Comparison of ENCODE assay signal across 8 cellular contexts in the genomic region with DNA sequence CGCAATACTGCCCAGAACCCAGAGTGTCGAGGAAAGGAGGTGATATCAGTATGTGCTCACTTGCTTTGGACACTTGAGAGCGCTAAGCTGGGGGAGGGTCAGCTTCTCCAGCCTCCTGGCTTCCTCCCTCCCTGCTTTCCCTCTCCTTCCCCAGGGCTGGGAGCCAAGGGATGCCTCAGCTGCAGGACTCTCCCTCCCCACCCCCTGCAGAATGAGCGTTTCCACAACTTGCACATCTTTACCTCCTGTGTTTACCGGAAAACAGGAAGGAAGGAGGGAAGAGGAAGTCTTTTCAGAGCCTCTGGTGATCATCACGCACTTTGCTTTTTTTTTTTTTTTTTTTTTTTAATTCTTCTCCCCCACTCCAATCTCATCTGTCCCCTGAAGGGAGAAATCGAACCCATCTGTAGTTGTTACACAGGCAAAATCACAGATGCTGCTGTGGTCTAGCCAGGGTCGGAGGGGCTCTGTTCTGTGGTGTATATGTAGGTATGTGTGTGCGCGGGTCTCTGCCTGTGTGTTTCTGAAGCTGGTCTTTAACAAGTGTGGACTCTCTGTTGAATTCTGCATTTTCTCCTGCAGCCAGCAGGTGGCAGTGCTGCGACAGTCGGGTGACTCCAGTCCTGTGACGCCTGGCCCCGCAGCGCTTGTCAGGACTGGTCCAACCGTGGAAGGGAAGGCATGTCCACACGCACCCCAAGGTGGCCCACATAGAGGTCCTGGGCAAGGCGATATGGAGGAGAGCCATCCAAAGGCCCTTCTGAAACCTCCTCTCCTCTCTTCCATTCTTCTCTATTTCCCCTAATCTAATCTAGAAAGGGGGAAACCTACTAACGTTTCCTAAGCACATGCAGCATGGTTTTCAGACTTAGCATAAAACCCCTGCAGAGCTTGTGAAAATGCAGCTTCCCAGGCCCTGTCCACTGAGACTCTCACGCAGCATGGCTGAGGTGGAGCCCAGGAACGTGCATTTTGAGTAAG.
DNase-seq lines count a peak whose midpoint lies in the region; ATAC-seq and TF ChIP-seq lines count a peak whose summit lies in the region.

No MANE protein-coding gene starts in this region.

- DNase-seq in D341Med (ENCODE audit: low spot score) (peak; percentile 90), OCI-M2 (lab: John Stamatoyannopoulos, UW; ENCODE audit: unreplicated experiment) (peak; percentile 84), activated T-cell treated with anti-CD3 and anti-CD28 coated beads for 24 hours (ENCODE audit: low read depth) (peak; percentile 67), erythroblast (lab: John Stamatoyannopoulos, UW) (peak; percentile 74 to 83), myocyte (ENCODE audit: low read depth) (peak; percentile 85)
- DNase-seq in Jurkat, Clone E6-1 (ENCODE audit: low read depth, low spot score), result peak; percentile 72
- DNase-seq in stimulated activated CD8-positive, alpha-beta memory T cell treated with anti-CD3 and anti-CD28 coated beads, Interleukin-7, amount 100 ng/mL, for 4 hours (ENCODE audit: low read depth in 2 of 2), result peak; percentile 46 to 64

- no peak overlapping the region for H3K4me3 ChIP-seq in Jurkat, Clone E6-1 (ENCODE audit: low read length)

- ATAC-seq in GM21515 (IDR thresholded peaks at IDR 0.05; ENCODE audit: unreplicated experiment), result peak; percentile 90

- no peak for TF ChIP-seq POLR2A in erythroblast (IDR thresholded peaks at IDR 0.05; ENCODE audit: low read length)
